Comparison of ENCODE assay signal across 8 cellular contexts in genomic region chr3:172332256-172333041, GRCh38.
A peak's percentile ranks its signal among the peaks of the same experiment; 100 is the strongest.
DNase-seq lines count a peak whose midpoint lies in the region; ATAC-seq and TF ChIP-seq lines count a peak whose summit lies in the region.

No MANE protein-coding gene starts in this region.

- H3K9me1 ChIP-seq in IMR-90 (ENCODE audit: insufficient read depth, low read length), result peaks cover 4% of the 10 kb centered on the region

- no peak for TF ChIP-seq POLR2A in IMR-90 (IDR thresholded peaks at IDR 0.05; ENCODE audit: low read depth, low read length)

- no peak overlapping the region for H3K56ac ChIP-seq in IMR-90 (ENCODE audit: extremely low read depth, insufficient read depth, low read length)

- no peaks in the 10 kb centered on the region for H3K9me3 ChIP-seq in IMR-90 (ENCODE audit: control insufficient read depth, insufficient read depth, low read length)

- no CpG with 5 or more reads among the region's 2 CpGs for WGBS in IMR-90 (ENCODE audit: extremely low coverage in 2 of 2, insufficient read length in 1 of 2), 2 experiments

- no peaks in the 10 kb centered on the region for H3K9me3 Mint-ChIP-seq in activated T-helper 1 cell treated with anti-CD3 and anti-CD28 coated beads, Interleukin-12 subunit alpha, Interleukin-12 subunit beta, Interleukin-2, Interleukin-4 antibody, amounts not matched to agents 30 ng/mL and 10 ng/mL and 1 ng/mL, durations not matched to agents 14 hours and 24 hours and 36 hours
- H3K9me3 Mint-ChIP-seq in type B pancreatic cell, result no peaks in the 10 kb centered on the region

- no peak overlapping the region for H3K4ac ChIP-seq in IMR-90 (ENCODE audit: low read depth, low read length)

- H3K9ac ChIP-seq in IMR-90 (ENCODE audit: low read depth, low read length), result no peak overlapping the region

- no peak overlapping the region for H4K5ac ChIP-seq in IMR-90 (ENCODE audit: low read depth, low read length)

- H3K4me1 ChIP-seq in IMR-90 (ENCODE audit: control insufficient read depth, insufficient read depth, low read length), result no peaks in the 10 kb centered on the region

- no peaks in the 10 kb centered on the region for H3K27me3 ChIP-seq in IMR-90 (ENCODE audit: control insufficient read depth, insufficient read depth, low read length)

- H3K4me3 ChIP-seq in IMR-90 (ENCODE audit: insufficient read depth, low read depth, low read length) (no peak overlapping the region), fibroblast of villous mesenchyme (ENCODE audit: low read depth, low read length) (no peak overlapping the region)

- H2BK20ac ChIP-seq in IMR-90 (ENCODE audit: low read depth, low read length), result no peak overlapping the region

- POLR2A ChIA-PET in IMR-90 (lab: Charles Lee; ENCODE audit: unreplicated experiment), result interaction anchor here (0.6 kb wide), 1 partner anchor 280 kb away, joined by 22 read pairs; no protein-coding TSS in a partner anchor

- peak; percentile 95 for ATAC-seq in IMR-90 (ENCODE audit: low read depth)

- CTCF ChIA-PET in IMR-90 (lab: Yijun Ruan, JAX), result interaction anchor here (0.6 to 1.9 kb wide), 11 partner anchors 9 to 599 kb away, joined by 3 to 11 read pairs (median 4); no protein-coding TSS in a partner anchor

- no peak overlapping the region for H3K23ac ChIP-seq in IMR-90 (ENCODE audit: low read depth, low read length)

- H3K27me3 Mint-ChIP-seq in activated T-helper 1 cell treated with anti-CD3 and anti-CD28 coated beads, Interleukin-12 subunit alpha, Interleukin-12 subunit beta, Interleukin-2, Interleukin-4 antibody, amounts not matched to agents 30 ng/mL and 10 ng/mL and 1 ng/mL, durations not matched to agents 14 hours and 24 hours and 36 hours (ENCODE audit: insufficient read depth), result no peaks in the 10 kb centered on the region
- no peaks in the 10 kb centered on the region for H3K27me3 Mint-ChIP-seq in type B pancreatic cell

- DNase-seq in COLO829 (ENCODE audit: low spot score), result peak; percentile 68
- peak; percentile 58 for DNase-seq in GM20000 (ENCODE audit: low spot score)
- DNase-seq in IMR-90, result peak; percentile 61
- peak; percentile 62 for DNase-seq in RPMI7951 (ENCODE audit: low read depth)
- DNase-seq in activated T-helper 1 cell treated with anti-CD3 and anti-CD28 coated beads, Interleukin-12 subunit alpha, Interleukin-12 subunit beta, Interleukin-2, Interleukin-4 antibody, amounts not matched to agents 30 ng/mL and 10 ng/mL and 1 ng/mL, durations not matched to agents 14 hours and 24 hours and 36 hours (ENCODE audit: low spot score), result peak; percentile 43
- peak; percentile 70 for DNase-seq in fibroblast of villous mesenchyme (ENCODE audit: low read depth)
- peak; percentile 24 for DNase-seq in occipital lobe (lab: John Stamatoyannopoulos, UW)
- no peak for DNase-seq in type B pancreatic cell (ENCODE audit: extremely low spot score, unreplicated experiment)

- no TSS peak for BruUV-seq in IMR-90 (replicated peaks; lab: Mats Ljungman, UMichigan)

- no peak overlapping the region for H2AK9ac ChIP-seq in IMR-90 (replicated peaks; ENCODE audit: low read depth, low read length, poor library complexity)

- TF ChIP-seq RAD21 in IMR-90 (IDR thresholded peaks at IDR 0.05; ENCODE audit: low read length), result peak; percentile 66

- H2BK15ac ChIP-seq in IMR-90 (ENCODE audit: low read depth, low read length), result no peak overlapping the region

- no peak overlapping the region for H2AFZ ChIP-seq in IMR-90 (replicated peaks; ENCODE audit: low read length, poor library complexity)

- H3K27ac ChIP-seq in IMR-90 (ENCODE audit: insufficient read depth, low read length), result no peak overlapping the region

- H2BK120ac ChIP-seq in IMR-90 (ENCODE audit: low read depth, low read length), result no peak overlapping the region

- peaks cover 10% of the 10 kb centered on the region; the same call in 1 of the 2 replicates for H4K20me1 ChIP-seq in IMR-90 (ENCODE audit: insufficient read depth, low read length)

- dilution Hi-C loops in IMR-90 (cut with HindIII; ENCODE audit: low sequenced_read_pairs, unreplicated experiment), result no loop called here

- intact Hi-C loops in IMR-90 (cut with micrococcal nuclease), result loop anchor here (1.0 kb wide), 1 partner anchor 334 kb away; no protein-coding TSS in a partner anchor
- intact Hi-C loops in activated T-helper 1 cell treated with anti-CD3 and anti-CD28 coated beads, Interleukin-12 subunit alpha, Interleukin-12 subunit beta, Interleukin-2, Interleukin-4 antibody, amounts not matched to agents 30 ng/mL and 10 ng/mL and 1 ng/mL, durations not matched to agents 14 hours and 24 hours and 36 hours (cut with micrococcal nuclease), result loop anchor here (1.0 to 5.0 kb wide), 7 partner anchors 145 to 342 kb away; partner anchors contain the start of gene FNDC3B

- H3K4me2 ChIP-seq in IMR-90 (ENCODE audit: low read depth, low read length), result no peak overlapping the region

- no peak overlapping the region for H3K27ac Mint-ChIP-seq in activated T-helper 1 cell treated with anti-CD3 and anti-CD28 coated beads, Interleukin-12 subunit alpha, Interleukin-12 subunit beta, Interleukin-2, Interleukin-4 antibody, amounts not matched to agents 30 ng/mL and 10 ng/mL and 1 ng/mL, durations not matched to agents 14 hours and 24 hours and 36 hours
- peak overlapping the region; percentile 50 for H3K27ac Mint-ChIP-seq in type B pancreatic cell

- no peak overlapping the region for H3K14ac ChIP-seq in IMR-90 (replicated peaks; ENCODE audit: low read depth, low read length)

- H4K8ac ChIP-seq in IMR-90 (ENCODE audit: low read depth in 2 of 2, low read length in 2 of 2), result no peak overlapping the region

- peaks cover 22 to 48% of the 10 kb centered on the region in 2 experiments for H3K79me1 ChIP-seq in IMR-90 (ENCODE audit: low read depth in 1 of 2, low read length in 2 of 2)

- no peaks in the 10 kb centered on the region for H3K4me1 Mint-ChIP-seq in activated T-helper 1 cell treated with anti-CD3 and anti-CD28 coated beads, Interleukin-12 subunit alpha, Interleukin-12 subunit beta, Interleukin-2, Interleukin-4 antibody, amounts not matched to agents 30 ng/mL and 10 ng/mL and 1 ng/mL, durations not matched to agents 14 hours and 24 hours and 36 hours (ENCODE audit: low read depth)
- peaks cover 6% of the 10 kb centered on the region for H3K4me1 Mint-ChIP-seq in type B pancreatic cell (ENCODE audit: unreplicated experiment)

- H2BK5ac ChIP-seq in IMR-90 (ENCODE audit: low read depth, low read length, poor library complexity, severe bottlenecking), result no peak overlapping the region

- H3K18ac ChIP-seq in IMR-90 (ENCODE audit: low read depth, low read length), result no peak overlapping the region

- H4K91ac ChIP-seq in IMR-90 (ENCODE audit: insufficient read depth, low read depth, low read length), result no peak overlapping the region

- H3K36me3 ChIP-seq in IMR-90 (ENCODE audit: control insufficient read depth, insufficient read depth, low read length), result peaks cover 38% of the 10 kb centered on the region

- TF ChIP-seq CTCF in GM20000 (IDR thresholded peaks at IDR 0.05; ENCODE audit: extremely low read depth, missing control alignments) (peak; percentile 72), IMR-90 (conservative IDR thresholded peaks at IDR 0.05; ENCODE audit: low read depth, low read length) (peak; percentile 80), fibroblast of villous mesenchyme (IDR thresholded peaks at IDR 0.05; ENCODE audit: insufficient read depth, low read depth, low read length) (peak; percentile 87), type B pancreatic cell (conservative IDR thresholded peaks at IDR 0.05) (peak; percentile 95)

- H2AK5ac ChIP-seq in IMR-90 (ENCODE audit: low read depth, low read length), result no peak overlapping the region

- no peak overlapping the region for H3K4me3 Mint-ChIP-seq in activated T-helper 1 cell treated with anti-CD3 and anti-CD28 coated beads, Interleukin-12 subunit alpha, Interleukin-12 subunit beta, Interleukin-2, Interleukin-4 antibody, amounts not matched to agents 30 ng/mL and 10 ng/mL and 1 ng/mL, durations not matched to agents 14 hours and 24 hours and 36 hours
- no peak overlapping the region for H3K4me3 Mint-ChIP-seq in type B pancreatic cell

- in situ Hi-C loops in IMR-90 (cut with MboI; ENCODE audit: low sequenced_read_pairs), result loop anchor here (25.0 kb wide), 1 partner anchor 695 kb away; no protein-coding TSS in a partner anchor

- peaks cover 12% of the 10 kb centered on the region for H3K36me3 Mint-ChIP-seq in activated T-helper 1 cell treated with anti-CD3 and anti-CD28 coated beads, Interleukin-12 subunit alpha, Interleukin-12 subunit beta, Interleukin-2, Interleukin-4 antibody, amounts not matched to agents 30 ng/mL and 10 ng/mL and 1 ng/mL, durations not matched to agents 14 hours and 24 hours and 36 hours (ENCODE audit: low read depth)
- H3K36me3 Mint-ChIP-seq in type B pancreatic cell, result peaks cover 50% of the 10 kb centered on the region

TF ChIP-seq in IMR-90, 13 proteins besides CTCF, POLR2A, EP300 and RAD21:
- TF ChIP-seq NFE2L2 (IDR thresholded peaks at IDR 0.05; ENCODE audit: low read depth, low read length) (no peak), SMC3 (IDR thresholded peaks at IDR 0.05; ENCODE audit: low read depth, low read length) (peak; percentile 65)
TF ChIP-seq in IMR-90: peak in this region for 1.
